ENCODE assay signal across 8 cellular contexts in genomic region chr11:1310315-1310687, GRCh38. TPM values are rescaled to one million over a fixed set of nuclear protein-coding genes. Genes with fewer than 3 reads are reported as not detected.
DNase-seq lines count a peak whose midpoint lies in the region; ATAC-seq and TF ChIP-seq lines count a peak whose summit lies in the region.

No MANE protein-coding gene starts in this region.

- peaks cover 15% of the 10 kb centered on the region for H3K4me1 Mint-ChIP-seq in mesothelial cell of epicardium

- intact Hi-C loops in A673 (cut with micrococcal nuclease; ENCODE audit: unreplicated experiment) (no loop called here), mammary epithelial cell (cut with micrococcal nuclease) (no loop called here)

- CTCF ChIA-PET in A673 (lab: Charles Lee): no interaction called here
- CTCF ChIA-PET in mammary epithelial cell (lab: Charles Lee; ENCODE audit: low non-redundant PET): no interaction called here

- H3K36me3 ChIP-seq in A673 (ENCODE audit: insufficient read depth, low read length, poor library complexity, severe bottlenecking): no peaks in the 10 kb centered on the region
- no peaks in the 10 kb centered on the region for H3K36me3 ChIP-seq in KMS-11 (ENCODE audit: insufficient read depth)
- H3K36me3 ChIP-seq in mammary epithelial cell (ENCODE audit: insufficient read depth, low read length): no peaks in the 10 kb centered on the region

- H3K36me3 Mint-ChIP-seq in mesothelial cell of epicardium: peaks cover 10% of the 10 kb centered on the region

- H3K9me3 Mint-ChIP-seq in mesothelial cell of epicardium: peaks cover 42% of the 10 kb centered on the region

- POLR2A ChIA-PET in A673 (lab: Charles Lee; ENCODE audit: low non-redundant PET): no interaction called here

- peak overlapping the region; percentile 78; the same call in 1 of the 2 replicates for H3K9ac ChIP-seq in KMS-11
- no peak overlapping the region for H3K9ac ChIP-seq in mammary epithelial cell (ENCODE audit: insufficient read depth, low read length)

- H3K4me2 ChIP-seq in KMS-11: peak overlapping the region; percentile 81
- H3K4me2 ChIP-seq in mammary epithelial cell (ENCODE audit: insufficient read depth, low read depth, low read length): peak overlapping the region; percentile 98

- H3K4me3 ChIP-seq in A673 (ENCODE audit: low read depth, low read length, poor library complexity, severe bottlenecking) (peak overlapping the region; percentile 67), KMS-11 (IDR thresholded peaks at IDR 0.05; ENCODE audit: insufficient read depth, low read depth, low read length) (no peak overlapping the region), mammary epithelial cell (replicated peaks in 1 of 3; ENCODE audit: insufficient read depth in 1 of 3, low read depth in 2 of 3, low read length in 3 of 3) (peak overlapping the region; percentile 58 to 77 (median 64))

- BruUV-seq in A673 (replicated peaks; lab: Mats Ljungman, UMichigan) (no TSS peak), mammary epithelial cell (replicated peaks; lab: Mats Ljungman, UMichigan) (no TSS peak)

- dilution Hi-C loops in mammary epithelial cell (cut with HindIII; ENCODE audit: low sequenced_read_pairs): no loop called here

- no peaks in the 10 kb centered on the region for H3K27me3 ChIP-seq in A673 (replicated peaks; ENCODE audit: insufficient read depth, low read depth, low read length, poor library complexity)
- H3K27me3 ChIP-seq in KMS-11 (ENCODE audit: insufficient read depth, low read depth): no peaks in the 10 kb centered on the region; the same call in 1 of the 2 replicates
- no peaks in the 10 kb centered on the region for H3K27me3 ChIP-seq in mammary epithelial cell (ENCODE audit: insufficient read depth, low read length)

- H3K27ac Mint-ChIP-seq in mesothelial cell of epicardium: peak overlapping the region; percentile 75

- TF ChIP-seq CTCF in A673 (conservative IDR thresholded peaks at IDR 0.05; ENCODE audit: low read depth, low read length) (no peak), KMS-11 (conservative IDR thresholded peaks at IDR 0.05; ENCODE audit: low read depth, low read length) (no peak), mammary epithelial cell (conservative IDR thresholded peaks at IDR 0.05 in 1 of 2, IDR thresholded peaks at IDR 0.05 in 1 of 2; ENCODE audit: extremely low read depth in 1 of 2, insufficient read depth in 1 of 2, low read depth in 1 of 2, low read length in 2 of 2) (no peak), mesothelial cell of epicardium (IDR thresholded peaks at IDR 0.05; ENCODE audit: unreplicated experiment) (no peak)

- H3K27me3 Mint-ChIP-seq in mesothelial cell of epicardium (ENCODE audit: low read depth): peaks cover 19% of the 10 kb centered on the region

- DNase-seq in A673 (ENCODE audit: low spot score) (no peak), mammary epithelial cell (no peak), mesothelial cell of epicardium (ENCODE audit: low spot score in 2 of 2, unreplicated experiment in 2 of 2) (no peak), kidney tubule cell (ENCODE audit: low spot score) (no peak)

- H4K20me1 ChIP-seq in KMS-11 (ENCODE audit: insufficient read depth): no peaks in the 10 kb centered on the region
- H4K20me1 ChIP-seq in mammary epithelial cell (ENCODE audit: insufficient read depth, low read length): no peaks in the 10 kb centered on the region

- peaks cover 4% of the 10 kb centered on the region for H3K9me3 ChIP-seq in A673 (ENCODE audit: low read depth, low read length, poor library complexity, severe bottlenecking)
- H3K9me3 ChIP-seq in mammary epithelial cell (replicated peaks; ENCODE audit: insufficient read depth, low read length): peaks cover 8% of the 10 kb centered on the region

- H3K4me3 Mint-ChIP-seq in mesothelial cell of epicardium: peak overlapping the region; percentile 78

- no peak for ATAC-seq in GM19023 (IDR thresholded peaks at IDR 0.05; ENCODE audit: unreplicated experiment)
- ATAC-seq in HG02678 (IDR thresholded peaks at IDR 0.05; ENCODE audit: unreplicated experiment): no peak
- ATAC-seq in HG03439 (IDR thresholded peaks at IDR 0.05; ENCODE audit: unreplicated experiment): no peak

- H3K4me1 ChIP-seq in A673 (ENCODE audit: insufficient read depth, low read length, poor library complexity, severe bottlenecking) (peaks cover 9% of the 10 kb centered on the region), KMS-11 (ENCODE audit: low read depth, poor library complexity, severe bottlenecking) (peaks cover 9% of the 10 kb centered on the region), mammary epithelial cell (ENCODE audit: insufficient read depth, low read length) (peaks cover 34% of the 10 kb centered on the region)

- H2AFZ ChIP-seq in KMS-11 (ENCODE audit: low read depth) (peak overlapping the region; percentile 90), mammary epithelial cell (ENCODE audit: low read depth, low read length) (peak overlapping the region; percentile 98)

- H3K79me2 ChIP-seq in KMS-11 (ENCODE audit: insufficient read depth, low read depth) (no peaks in the 10 kb centered on the region; the same call in 1 of the 2 replicates), mammary epithelial cell (ENCODE audit: insufficient read depth, low read length) (peaks cover 41% of the 10 kb centered on the region)

- in situ Hi-C loops in mammary epithelial cell (cut with MboI; ENCODE audit: low sequenced_read_pairs in 2 of 2): no loop called here

- H3K27ac ChIP-seq in A673 (ENCODE audit: low read depth, low read length, poor library complexity, severe bottlenecking) (peak overlapping the region; percentile 82), KMS-11 (peak overlapping the region; percentile 69; the same call in 1 of the 2 replicates), mammary epithelial cell (ENCODE audit: insufficient read depth, low read depth, low read length) (no peak overlapping the region)

- 64% methylated on average over 14 of the region's 18 CpGs for WGBS in mammary epithelial cell (ENCODE audit: low coverage, missing lambda C conversion rate)

RNA-seq across cellular contexts. Expression of gene TOLLIP, which starts 0.9 kb away (rescaled TPM):
- total RNA-seq in A673 (2021) (24.0 and 32.5 TPM in 2 replicates), mammary epithelial cell (10 to 100 TPM; 49.3 to 78.4 TPM), mesothelial cell of epicardium (40.4 to 43.9 TPM (median 43.2 TPM) in 3 replicates)
- 74.8 TPM for polyA plus RNA-seq in mammary epithelial cell
- polyA minus RNA-seq in mammary epithelial cell: 36.3 TPM
